Comparison of ENCODE assay signal across 23 cellular contexts in genomic region chr7:16710641-16711040, GRCh38.
"Had no signal": no experiment of that assay in that cellular context is flagged by ENCODE, and none has a peak within 500 bp of the region (broad histone marks: within the 10 kb centered on the region; RNA-seq: fewer than 3 reads in every experiment).

No MANE protein-coding gene starts in this region.

- FAIRE-seq: HTR-8/SVneo had no signal

- H3K27ac ChIP-seq: HL-60, KMS-11 had no signal

- ATAC-seq: SK-N-SH treated with all-trans-retinoic acid at 6 μM for 48 hours had no signal

- H3K4me2 ChIP-seq: KMS-11 had no signal

- DNase-seq: IMR-90, MV-4-11, NCI-H1048, NCI-H1105, NCI-H1417, NCI-H1436 treated with DMSO at 0.1 percent for 48 hours, NCI-H1694, NCI-H187 treated with DMSO at 0.1 percent for 48 hours, NCI-H2029 treated with DMSO at 0.1 percent for 48 hours, NCI-H226, NCI-H446, NCI-H510A, NCI-H524 treated with DMSO at 0.1 percent for 48 hours, NCI-H69, NCI-H774, Right ventricle myocardium superior, RPMI8226, SIG-M5, T-helper 1 cell had no signal

- H3K9ac ChIP-seq: KMS-11 had no signal
